ENCODE assay signal across 9 cellular contexts in the genomic region with DNA sequence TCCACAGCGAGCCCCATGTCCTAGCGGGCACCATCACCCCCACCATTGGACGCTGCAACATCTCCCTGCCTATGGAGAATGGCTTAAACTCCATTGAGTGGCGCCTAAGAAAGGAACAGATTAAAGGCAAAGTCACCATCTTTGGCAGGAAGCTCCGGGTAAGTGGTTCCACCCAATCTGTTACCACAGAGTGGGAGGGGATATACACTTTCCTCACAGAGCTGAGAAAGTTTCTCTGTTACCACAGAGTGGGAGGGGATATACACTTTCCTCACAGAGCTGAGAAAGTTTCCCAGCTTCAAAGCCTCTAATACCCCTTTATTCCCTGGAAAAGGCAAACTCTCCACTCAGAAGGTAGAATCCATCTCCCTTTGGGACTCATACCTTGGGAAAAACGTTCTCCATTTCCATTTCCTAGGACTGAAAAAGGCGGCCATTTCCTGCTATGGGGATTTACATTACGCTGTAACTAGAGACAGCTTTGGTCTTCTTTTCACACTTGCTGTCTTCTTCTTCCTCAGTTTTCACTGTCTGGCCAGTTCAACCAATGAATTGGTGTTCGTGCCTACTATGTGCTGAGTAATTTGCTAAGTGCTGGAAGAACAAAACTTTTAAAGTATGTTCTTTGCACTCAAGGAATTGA.
A peak's percentile ranks its signal among the peaks of the same experiment; 100 is the strongest.
DNase-seq lines count a peak whose midpoint lies in the region; ATAC-seq and TF ChIP-seq lines count a peak whose summit lies in the region.
"Had no signal": no experiment of that assay in that cellular context is flagged by ENCODE, and none has a peak within 500 bp of the region (broad histone marks: within the 10 kb centered on the region; RNA-seq: fewer than 3 reads in every experiment).

No MANE protein-coding gene starts in this region.

- no peaks in the 10 kb centered on the region for H3K9me3 ChIP-seq in DND-41 (ENCODE audit: insufficient read depth, low read length, severe bottlenecking)
- no peaks in the 10 kb centered on the region; the same call in 1 of the 2 replicates for H3K9me3 ChIP-seq in PC-9 (ENCODE audit: insufficient read depth, low read depth)

- no peak overlapping the region for H3K27ac ChIP-seq in DND-41 (ENCODE audit: low read length)
- H3K27ac ChIP-seq in brain microvascular endothelial cell: no peak overlapping the region
- H3K27ac ChIP-seq in PC-9: no peak overlapping the region

- intact Hi-C loops in PC-9 (cut with micrococcal nuclease; ENCODE audit: unreplicated experiment): no loop called here

- no TSS peak for BruUV-seq in PC-9 (replicated peaks; lab: Mats Ljungman, UMichigan)

- H3K4me2 ChIP-seq in DND-41 (ENCODE audit: insufficient read depth, low read length) (no peak overlapping the region), PC-9 (no peak overlapping the region)

- POLR2A ChIA-PET in PC-9 (lab: Charles Lee; ENCODE audit: unreplicated experiment): no interaction called here

- no peak overlapping the region for H3K4me3 ChIP-seq in DND-41 (ENCODE audit: low read depth in 1 of 2, low read length in 2 of 2)
- H3K4me3 ChIP-seq in brain microvascular endothelial cell (ENCODE audit: low read depth, low read length): no peak overlapping the region
- H3K4me3 ChIP-seq in PC-9: no peak overlapping the region

- no peak for TF ChIP-seq CTCF in DND-41 (IDR thresholded peaks at IDR 0.05; ENCODE audit: borderline replicate concordance, extremely low read depth, low read length, poor library complexity, severe bottlenecking)
- TF ChIP-seq CTCF in brain microvascular endothelial cell (IDR thresholded peaks at IDR 0.05; ENCODE audit: low read depth, low read length, missing control alignments): no peak
- no peak for TF ChIP-seq CTCF in PC-9 (conservative IDR thresholded peaks at IDR 0.05)

- H4K20me1 ChIP-seq in DND-41 (ENCODE audit: insufficient read depth, low read length) (no peaks in the 10 kb centered on the region), PC-9 (ENCODE audit: insufficient read depth) (no peaks in the 10 kb centered on the region)

- in situ Hi-C loops in brain microvascular endothelial cell (cut with HindIII; ENCODE audit: low pct_ligation_motif_present, low sequenced_read_pairs): no loop called here

- H3K9ac ChIP-seq in DND-41 (ENCODE audit: low read depth, low read length): no peak overlapping the region

- DNase-seq in DND-41 (no peak), AG08396 (ENCODE audit: low spot score) (no peak), T-helper 9 cell (no peak), brain microvascular endothelial cell (no peak), PC-9 (no peak)
- DNase-seq in activated gamma-delta T cell treated with anti-CD3 and anti-CD28 coated beads, Interleukin-2, amount 50 U/mL, for 16 hours (ENCODE audit: low read depth): peak; percentile 6
- DNase-seq: NCI-H446 had no signal

- H3K27me3 ChIP-seq in DND-41 (ENCODE audit: insufficient read depth, low read length, poor library complexity): no peaks in the 10 kb centered on the region
- H3K27me3 ChIP-seq in brain microvascular endothelial cell (replicated peaks): no peaks in the 10 kb centered on the region
- H3K27me3 ChIP-seq in PC-9 (ENCODE audit: insufficient read depth, low read depth): peaks cover 55% of the 10 kb centered on the region

- no peaks in the 10 kb centered on the region for H3K4me1 ChIP-seq in DND-41 (ENCODE audit: insufficient read depth, low read length)
- no peaks in the 10 kb centered on the region for H3K4me1 ChIP-seq in PC-9 (replicated peaks; ENCODE audit: insufficient read depth)

- H3F3A ChIP-seq in PC-9 (ENCODE audit: insufficient read depth, low read depth): no peaks in the 10 kb centered on the region

- H3K79me2 ChIP-seq in DND-41 (ENCODE audit: insufficient read depth, low read length) (no peaks in the 10 kb centered on the region), PC-9 (ENCODE audit: low read depth) (no peaks in the 10 kb centered on the region)

- H2AFZ ChIP-seq in DND-41 (ENCODE audit: low read depth, low read length): no peak overlapping the region
- H2AFZ ChIP-seq in PC-9: no peak overlapping the region

- peak; percentile 70; the same call in 2 of the 3 replicates for ATAC-seq in DND-41 (ENCODE audit: insufficient read depth, low read depth)
- ATAC-seq in GM19455 (IDR thresholded peaks at IDR 0.05; ENCODE audit: unreplicated experiment): peak; percentile 99
- peak; percentile 100 for ATAC-seq in HG03139 (IDR thresholded peaks at IDR 0.05; ENCODE audit: unreplicated experiment)

- H3K36me3 ChIP-seq in DND-41 (ENCODE audit: insufficient read depth, low read length) (no peaks in the 10 kb centered on the region), brain microvascular endothelial cell (replicated peaks) (no peaks in the 10 kb centered on the region), PC-9 (ENCODE audit: low read depth) (no peaks in the 10 kb centered on the region)

- CTCF ChIA-PET in PC-9 (lab: Charles Lee): no interaction called here

- H3K9me2 ChIP-seq in PC-9 (ENCODE audit: insufficient read depth): no peaks in the 10 kb centered on the region
